8 cellular contexts compared by ENCODE assay signal in genomic region chr1:33295450-33296081, GRCh38. TPM values are rescaled to one million over a fixed set of nuclear protein-coding genes. Genes with fewer than 3 reads are reported as not detected.
DNase-seq lines count a peak whose midpoint lies in the region; ATAC-seq and TF ChIP-seq lines count a peak whose summit lies in the region.
"Had no signal": no experiment of that assay in that cellular context is flagged by ENCODE, and none has a peak within 500 bp of the region (broad histone marks: within the 10 kb centered on the region; RNA-seq: fewer than 3 reads in every experiment).

No MANE protein-coding gene starts in this region.

- H3K4me3 ChIP-seq in effector memory CD4-positive, alpha-beta T cell (ENCODE audit: insufficient read depth, low read depth, low read length, poor library complexity, severe bottlenecking): no peak overlapping the region
- H3K4me3 ChIP-seq in mesendoderm (ENCODE audit: low read length): no peak overlapping the region

- TF ChIP-seq CTCF in GM13976 (IDR thresholded peaks at IDR 0.05; ENCODE audit: borderline replicate concordance, control extremely low read depth, extremely low read depth, insufficient read depth, missing control alignments): peak; percentile 90

- H4K5ac ChIP-seq in mesendoderm (ENCODE audit: low read length): no peak overlapping the region

- no peaks in the 10 kb centered on the region for H3K79me2 ChIP-seq in mesendoderm (ENCODE audit: control insufficient read depth, insufficient read depth, low read length)

- H3K9ac ChIP-seq in mesendoderm (ENCODE audit: low read length): no peak overlapping the region

- H2BK15ac ChIP-seq in mesendoderm (replicated peaks; ENCODE audit: low read depth): no peak overlapping the region

- H3K56ac ChIP-seq in mesendoderm (ENCODE audit: low read length): no peak overlapping the region

- H3K27ac Mint-ChIP-seq in activated CD8-positive, alpha-beta T cell treated with anti-CD3 and anti-CD28 coated beads, Interleukin-2, amount 10 ng/mL, durations not matched to agents 7 days and 5 days: peak overlapping the region; percentile 25

- no peaks in the 10 kb centered on the region for H3K27me3 Mint-ChIP-seq in activated CD8-positive, alpha-beta T cell treated with anti-CD3 and anti-CD28 coated beads, Interleukin-2, amount 10 ng/mL, durations not matched to agents 7 days and 5 days (ENCODE audit: low read depth)

- no peaks in the 10 kb centered on the region for H3K79me1 ChIP-seq in mesendoderm (ENCODE audit: low read length)

- H3K18ac ChIP-seq in mesendoderm (ENCODE audit: low read length): no peak overlapping the region

- no CpG with 5 or more reads among the region's 12 CpGs for WGBS in mesendoderm (ENCODE audit: extremely low coverage, insufficient coverage, low lambda C conversion rate)

- no peaks in the 10 kb centered on the region for H3K9me3 ChIP-seq in effector memory CD4-positive, alpha-beta T cell (ENCODE audit: control insufficient read depth, low read length)

- peaks cover 6% of the 10 kb centered on the region for H3K36me3 ChIP-seq in effector memory CD4-positive, alpha-beta T cell (ENCODE audit: control insufficient read depth, insufficient read depth, low read length)
- H3K36me3 ChIP-seq in mesendoderm (ENCODE audit: control insufficient read depth, insufficient read depth, low read length): peaks cover 4% of the 10 kb centered on the region

- H2BK120ac ChIP-seq in mesendoderm (ENCODE audit: low read depth, low read length): no peak overlapping the region

- H3K4me2 ChIP-seq in mesendoderm (ENCODE audit: low read length): no peak overlapping the region

- no peak overlapping the region for H3K23ac ChIP-seq in mesendoderm (ENCODE audit: low read length)

- CTCF ChIA-PET in activated CD8-positive, alpha-beta T cell treated with anti-CD3 and anti-CD28 coated beads, Interleukin-2, amount 10 ng/mL, durations not matched to agents 7 days and 5 days (lab: Charles Lee): interaction anchor here (0.5 to 4.6 kb wide), 61 partner anchors 9 to 586 kb away, joined by 3 to 75 read pairs (median 5); partner anchors contain the start of genes A3GALT2 and ZSCAN20

- H3K4me1 Mint-ChIP-seq in activated CD8-positive, alpha-beta T cell treated with anti-CD3 and anti-CD28 coated beads, Interleukin-2, amount 10 ng/mL, durations not matched to agents 7 days and 5 days (ENCODE audit: low read depth): peaks cover 22% of the 10 kb centered on the region

- in situ Hi-C loops in GM13976 (cut with MboI; ENCODE audit: low sequenced_read_pairs, unreplicated experiment): loop anchor here (5.0 to 10.0 kb wide), 3 partner anchors 72 to 319 kb away; no protein-coding TSS in a partner anchor

- H3K36me3 Mint-ChIP-seq in activated CD8-positive, alpha-beta T cell treated with anti-CD3 and anti-CD28 coated beads, Interleukin-2, amount 10 ng/mL, durations not matched to agents 7 days and 5 days (ENCODE audit: low read depth): peaks cover 26% of the 10 kb centered on the region

- H4K8ac ChIP-seq in mesendoderm (ENCODE audit: low read depth, low read length): no peak overlapping the region

- DNase-seq in GM13976 (ENCODE audit: low spot score) (peak; percentile 93), NCI-H774 (lab: John Stamatoyannopoulos, UW) (peak; percentile 92), mesendoderm (peak; percentile 85)
- peak; percentile 92 for DNase-seq in activated CD8-positive, alpha-beta T cell treated with anti-CD3 and anti-CD28 coated beads, Interleukin-2, amount 10 ng/mL, durations not matched to agents 7 days and 5 days
- peak; percentile 69 to 74 (median 69) for DNase-seq in effector memory CD4-positive, alpha-beta T cell
- DNase-seq in stimulated activated CD8-positive, alpha-beta memory T cell treated with anti-CD3 and anti-CD28 coated beads, Interleukin-2, amount 100 ng/mL, for 1 hour (ENCODE audit: low read depth in 2 of 2): peak; percentile 72 to 81

- no peak overlapping the region for H2BK5ac ChIP-seq in mesendoderm (ENCODE audit: low read length)

- POLR2A ChIA-PET in activated CD8-positive, alpha-beta T cell treated with anti-CD3 and anti-CD28 coated beads, Interleukin-2, amount 10 ng/mL, durations not matched to agents 7 days and 5 days (lab: Charles Lee): interaction anchor here (1.1 to 1.4 kb wide), 2 partner anchors 54 to 176 kb away, joined by 3 to 4 read pairs; no protein-coding TSS in a partner anchor

- H2AK5ac ChIP-seq in mesendoderm (ENCODE audit: low read length): no peak overlapping the region

- H3K4me3 Mint-ChIP-seq in activated CD8-positive, alpha-beta T cell treated with anti-CD3 and anti-CD28 coated beads, Interleukin-2, amount 10 ng/mL, durations not matched to agents 7 days and 5 days: no peak overlapping the region

- no peaks in the 10 kb centered on the region for H3K27me3 ChIP-seq in effector memory CD4-positive, alpha-beta T cell (replicated peaks; ENCODE audit: control insufficient read depth, insufficient read depth, low read length, poor library complexity, severe bottlenecking)
- no peaks in the 10 kb centered on the region for H3K27me3 ChIP-seq in mesendoderm (ENCODE audit: insufficient read depth, low read length, poor library complexity)

- H3K9me3 Mint-ChIP-seq in activated CD8-positive, alpha-beta T cell treated with anti-CD3 and anti-CD28 coated beads, Interleukin-2, amount 10 ng/mL, durations not matched to agents 7 days and 5 days (ENCODE audit: insufficient read depth): no peaks in the 10 kb centered on the region

- H3K4me1 ChIP-seq in effector memory CD4-positive, alpha-beta T cell (ENCODE audit: control insufficient read depth, insufficient read depth, low read length, poor library complexity, severe bottlenecking): peaks cover 3% of the 10 kb centered on the region
- H3K4me1 ChIP-seq in mesendoderm (ENCODE audit: control insufficient read depth, low read depth, low read length): no peaks in the 10 kb centered on the region

- H3K4ac ChIP-seq in mesendoderm (ENCODE audit: low read depth, low read length): no peak overlapping the region

- no peak overlapping the region for H3K27ac ChIP-seq in effector memory CD4-positive, alpha-beta T cell (ENCODE audit: insufficient read depth, low read length, poor library complexity, severe bottlenecking)
- no peak overlapping the region for H3K27ac ChIP-seq in mesendoderm (ENCODE audit: low read depth, low read length)

- peak; percentile 71 for ATAC-seq in HG03439 (IDR thresholded peaks at IDR 0.05; ENCODE audit: unreplicated experiment)
- peak; percentile 93 for ATAC-seq in activated CD8-positive, alpha-beta T cell treated with anti-CD3 and anti-CD28 coated beads, Interleukin-2, amount 10 ng/mL, durations not matched to agents 7 days and 5 days

RNA-seq across cellular contexts. Expression of gene A3GALT2, which starts 25.3 kb away (rescaled TPM):
- not detected for total RNA-seq in activated CD8-positive, alpha-beta T cell treated with anti-CD3 and anti-CD28 coated beads, Interleukin-2, amount 10 ng/mL, durations not matched to agents 7 days and 5 days
- polyA plus RNA-seq in mesendoderm (2013, experiment 1 of 2): not detected
- polyA plus RNA-seq in mesendoderm (2013, experiment 2 of 2): not detected
- total RNA-seq: subcutaneous adipose tissue had no signal

RNA-seq across cellular contexts. Expression of gene ZNF362, which starts 39.3 kb away (rescaled TPM):
- total RNA-seq in activated CD8-positive, alpha-beta T cell treated with anti-CD3 and anti-CD28 coated beads, Interleukin-2, amount 10 ng/mL, durations not matched to agents 7 days and 5 days: 10 to 100 TPM; 17.3 to 19.7 TPM
- polyA plus RNA-seq in mesendoderm (2013, experiment 1 of 2): 25.3 TPM
- polyA plus RNA-seq in mesendoderm (2013, experiment 2 of 2): 25.7 TPM
